10 cellular contexts compared by ENCODE assay signal in the genomic region with DNA sequence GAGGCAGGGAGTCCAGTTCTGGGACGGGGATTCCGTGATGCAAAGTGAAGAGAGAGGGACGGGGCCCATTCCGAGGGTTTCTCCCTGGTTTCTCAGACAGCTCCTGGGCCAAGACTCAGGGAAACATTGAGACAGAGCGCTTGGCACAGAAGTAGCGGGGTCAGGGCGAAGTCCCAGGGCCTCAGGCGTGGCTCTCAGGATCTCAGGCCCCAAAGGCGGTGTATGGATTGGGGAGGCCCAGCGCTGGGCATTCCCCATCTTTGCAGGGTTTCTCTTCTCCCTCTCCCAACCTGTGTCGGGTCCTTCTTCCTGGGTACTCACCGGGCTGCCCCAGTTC. TPM values are rescaled to one million over a fixed set of nuclear protein-coding genes. Genes with fewer than 3 reads are reported as not detected.
A peak's percentile ranks its signal among the peaks of the same experiment; 100 is the strongest.
DNase-seq lines count a peak whose midpoint lies in the region; ATAC-seq and TF ChIP-seq lines count a peak whose summit lies in the region.
"Had no signal": no experiment of that assay in that cellular context is flagged by ENCODE, and none has a peak within 500 bp of the region (broad histone marks: within the 10 kb centered on the region; RNA-seq: fewer than 3 reads in every experiment).

No MANE protein-coding gene starts in this region.

- DNase-seq in T-helper 1 cell = no peak
- no peak for DNase-seq in chondrocyte (ENCODE audit: low spot score)
- DNase-seq in right lobe of liver = peak in 1 of 3 donors; percentile 23
- no peak for DNase-seq in suprapubic skin (ENCODE audit: low spot score in 2 of 2)
- DNase-seq in epidermal melanocyte (ENCODE audit: insufficient read length, low spot score) = no peak
- DNase-seq in midbrain (lab: John Stamatoyannopoulos, UW) = no peak
- DNase-seq: NCI-H1417 had no signal

- intact Hi-C loops in right lobe of liver (cut with DNase I) = no loop called here

- H3K4me3 ChIP-seq in right lobe of liver = peak overlapping the region; percentile 55 to 75 (median 57)
- H3K4me3 ChIP-seq in suprapubic skin = peak overlapping the region; percentile 71

- H3K36me3 ChIP-seq in right lobe of liver = no peaks in the 10 kb centered on the region
- no peaks in the 10 kb centered on the region for H3K36me3 ChIP-seq in suprapubic skin

- TF ChIP-seq POLR2A in right lobe of liver (IDR thresholded peaks at IDR 0.05) (no peak), suprapubic skin (IDR thresholded peaks at IDR 0.05) (no peak)

- H3K27me3 Mint-ChIP-seq in T-helper 1 cell treated with Interleukin-12 subunit alpha and Interleukin-12 subunit beta and Interleukin-4 antibody, amounts not matched to agents 30 μg/mL and 1 μg/mL, for 36 hours (ENCODE audit: low read depth) = peaks cover 62% of the 10 kb centered on the region
- peaks cover 63% of the 10 kb centered on the region for H3K27me3 Mint-ChIP-seq in chondrocyte (ENCODE audit: low read depth)

- peaks cover 23% of the 10 kb centered on the region for H3K9me3 Mint-ChIP-seq in T-helper 1 cell treated with Interleukin-12 subunit alpha and Interleukin-12 subunit beta and Interleukin-4 antibody, amounts not matched to agents 30 μg/mL and 1 μg/mL, for 36 hours
- no peaks in the 10 kb centered on the region for H3K9me3 Mint-ChIP-seq in chondrocyte (ENCODE audit: low read depth)

- peak in 3 of 4 donors; percentile 37 to 54 (median 49) for ATAC-seq in right lobe of liver
- ATAC-seq in GM21381 (IDR thresholded peaks at IDR 0.05; ENCODE audit: unreplicated experiment) = no peak

- peaks cover 5% of the 10 kb centered on the region for H3K36me3 Mint-ChIP-seq in T-helper 1 cell treated with Interleukin-12 subunit alpha and Interleukin-12 subunit beta and Interleukin-4 antibody, amounts not matched to agents 30 μg/mL and 1 μg/mL, for 36 hours (ENCODE audit: low read depth)
- no peaks in the 10 kb centered on the region for H3K36me3 Mint-ChIP-seq in chondrocyte (ENCODE audit: low read depth)

- no peak for TF ChIP-seq CTCF in chondrocyte (IDR thresholded peaks at IDR 0.05)
- TF ChIP-seq CTCF in right lobe of liver (IDR thresholded peaks at IDR 0.05) = no peak
- TF ChIP-seq CTCF in suprapubic skin (IDR thresholded peaks at IDR 0.05) = no peak

- H3K4me1 Mint-ChIP-seq in T-helper 1 cell treated with Interleukin-12 subunit alpha and Interleukin-12 subunit beta and Interleukin-4 antibody, amounts not matched to agents 30 μg/mL and 1 μg/mL, for 36 hours (ENCODE audit: low read depth) = peaks cover 12% of the 10 kb centered on the region
- H3K4me1 Mint-ChIP-seq in chondrocyte (ENCODE audit: low read depth) = peaks cover 15% of the 10 kb centered on the region

- TF ChIP-seq EP300 in suprapubic skin (IDR thresholded peaks at IDR 0.05) = no peak

- H3K27ac Mint-ChIP-seq in T-helper 1 cell treated with Interleukin-12 subunit alpha and Interleukin-12 subunit beta and Interleukin-4 antibody, amounts not matched to agents 30 μg/mL and 1 μg/mL, for 36 hours = peak overlapping the region; percentile 38
- H3K27ac Mint-ChIP-seq in chondrocyte (ENCODE audit: unreplicated experiment) = no peak overlapping the region

- H3K4me1 ChIP-seq in right lobe of liver (no peaks in the 10 kb centered on the region), suprapubic skin (peaks cover 16% of the 10 kb centered on the region)

- H3K4me3 Mint-ChIP-seq in T-helper 1 cell treated with Interleukin-12 subunit alpha and Interleukin-12 subunit beta and Interleukin-4 antibody, amounts not matched to agents 30 μg/mL and 1 μg/mL, for 36 hours = peak overlapping the region; percentile 61
- peak overlapping the region; percentile 70 for H3K4me3 Mint-ChIP-seq in chondrocyte (ENCODE audit: unreplicated experiment)

- H3K27ac ChIP-seq in right lobe of liver (peak overlapping the region in 1 of 3 donors; percentile 39), suprapubic skin (no peak overlapping the region)

- no peaks in the 10 kb centered on the region for H3K27me3 ChIP-seq in right lobe of liver
- H3K27me3 ChIP-seq in suprapubic skin = peaks cover 18% of the 10 kb centered on the region

- H3K9me3 ChIP-seq in right lobe of liver (no peaks in the 10 kb centered on the region), suprapubic skin (no peaks in the 10 kb centered on the region)

- 54% methylated on average over 7 of the region's 12 CpGs for WGBS in right lobe of liver (ENCODE audit: insufficient coverage, low coverage, low lambda C conversion rate, missing lambda C conversion rate)
- 43% methylated on average over 8 of the region's 12 CpGs for WGBS in suprapubic skin

RNA-seq across cellular contexts. Expression of a gene that starts 35.9 kb away (rescaled TPM):
- total RNA-seq in chondrocyte (0.30 to 0.46 TPM in 2 of 3 replicates, not detected in the other), right lobe of liver (1 to 10 TPM in 1 of 6 experiments, under 1 TPM in 1, not detected in 4; 0.20 to 2.0 TPM), suprapubic skin (1 to 10 TPM in 1 of 4 donors, under 1 TPM in 1, not detected in 2; 0.80 to 1.1 TPM)
- total RNA-seq: pulmonary artery endothelial cell had no signal
